In genomic region chr1:64962447-64962846, GRCh38 we compare ENCODE assay signal across 12 cellular contexts. TPM values are rescaled to one million over a fixed set of nuclear protein-coding genes. Genes with fewer than 3 reads are reported as not detected.
DNase-seq lines count a peak whose midpoint lies in the region; ATAC-seq lines count a peak whose summit lies in the region.
"Had no signal": no experiment of that assay in that cellular context is flagged by ENCODE, and none has a peak within 500 bp of the region (broad histone marks: within the 10 kb centered on the region; RNA-seq: fewer than 3 reads in every experiment).

No MANE protein-coding gene starts in this region.

- H3K36me3 Mint-ChIP-seq in activated CD4-positive, alpha-beta T cell treated with anti-CD3 and anti-CD28 coated beads for 36 hours (ENCODE audit: low read depth) = peaks cover 14% of the 10 kb centered on the region
- H3K36me3 Mint-ChIP-seq in dendritic cell treated with granulocyte-macrophage colony-stimulating factor and Interleukin-4, amounts not matched to agents 40 ng/mL and 50 ng/mL, for 4 days (ENCODE audit: low read depth) = peaks cover 7% of the 10 kb centered on the region

- H3K27ac ChIP-seq in SK-N-MC = peak overlapping the region; percentile 90

- peak overlapping the region; percentile 84 for H3K4me3 ChIP-seq in SK-N-MC

- POLR2A ChIA-PET in activated CD4-positive, alpha-beta T cell treated with anti-CD3 and anti-CD28 coated beads for 36 hours (lab: Charles Lee) = interaction anchor here (0.9 to 1.8 kb wide), 4 partner anchors 10 to 103 kb away, joined by 3 to 13 read pairs (median 4); no protein-coding TSS in a partner anchor

- no peaks in the 10 kb centered on the region for H3K9me3 Mint-ChIP-seq in activated CD4-positive, alpha-beta T cell treated with anti-CD3 and anti-CD28 coated beads for 36 hours (ENCODE audit: low read depth)
- no peaks in the 10 kb centered on the region for H3K9me3 Mint-ChIP-seq in dendritic cell treated with granulocyte-macrophage colony-stimulating factor and Interleukin-4, amounts not matched to agents 40 ng/mL and 50 ng/mL, for 4 days

- CTCF ChIA-PET in activated CD4-positive, alpha-beta T cell treated with anti-CD3 and anti-CD28 coated beads for 36 hours (lab: Charles Lee) = interaction anchor here (0.7 to 4.2 kb wide), 10 partner anchors 10 to 112 kb away, joined by 3 to 32 read pairs (median 4); no protein-coding TSS in a partner anchor

- H3K4me3 Mint-ChIP-seq in activated CD4-positive, alpha-beta T cell treated with anti-CD3 and anti-CD28 coated beads for 36 hours = peak overlapping the region; percentile 81
- no peak overlapping the region for H3K4me3 Mint-ChIP-seq in dendritic cell treated with granulocyte-macrophage colony-stimulating factor and Interleukin-4, amounts not matched to agents 40 ng/mL and 50 ng/mL, for 4 days

- intact Hi-C loops in activated CD4-positive, alpha-beta T cell treated with anti-CD3 and anti-CD28 coated beads for 36 hours (cut with DNase I, micrococcal nuclease) = loop anchor here (1.0 to 10.0 kb wide), 7 partner anchors 40 to 1372 kb away; partner anchors contain the start of genes PGM1 (in 1 of the 2) and RAVER2 (in 1 of the 2)
- intact Hi-C loops in dendritic cell treated with granulocyte-macrophage colony-stimulating factor and Interleukin-4, amounts not matched to agents 40 ng/mL and 50 ng/mL, for 4 days (cut with micrococcal nuclease) = loop anchor here (5.0 kb wide), 1 partner anchor 95 kb away; no protein-coding TSS in a partner anchor

- peaks cover 14% of the 10 kb centered on the region; the same call in 1 of the 2 replicates for H3K36me3 ChIP-seq in SK-N-MC (ENCODE audit: insufficient read depth, low read length)

- H3K27me3 Mint-ChIP-seq in activated CD4-positive, alpha-beta T cell treated with anti-CD3 and anti-CD28 coated beads for 36 hours = no peaks in the 10 kb centered on the region
- H3K27me3 Mint-ChIP-seq in dendritic cell treated with granulocyte-macrophage colony-stimulating factor and Interleukin-4, amounts not matched to agents 40 ng/mL and 50 ng/mL, for 4 days = peaks cover 4% of the 10 kb centered on the region

- no peaks in the 10 kb centered on the region for H3K9me3 ChIP-seq in SK-N-MC (ENCODE audit: low read depth, low read length)

- DNase-seq in activated CD4-positive, alpha-beta T cell treated with anti-CD3 and anti-CD28 coated beads for 36 hours = peak; percentile 72
- DNase-seq in activated CD4-positive, alpha-beta T cell treated with anti-CD3 and anti-CD28 coated beads, Interleukin-2, amount 50 U/mL, for 4 hours = no peak
- DNase-seq in SK-N-MC (ENCODE audit: low read depth, low spot score) (peak; percentile 88), NCI-H2029 treated with DMSO at 0.1 percent for 48 hours (lab: John Stamatoyannopoulos, UW) (no peak), Kasumi-1 (lab: John Stamatoyannopoulos, UW) (no peak)
- peak; percentile 34 for DNase-seq in stimulated activated CD4-positive, alpha-beta T cell treated with anti-CD3 and anti-CD28 coated beads, Interleukin-4, amount 100 ng/mL, for 24 hours
- DNase-seq: 8988T, foreskin fibroblast, MM.1S had no signal

- peak overlapping the region; percentile 75 for H3K27ac Mint-ChIP-seq in activated CD4-positive, alpha-beta T cell treated with anti-CD3 and anti-CD28 coated beads for 36 hours
- peak overlapping the region; percentile 22 for H3K27ac Mint-ChIP-seq in dendritic cell treated with granulocyte-macrophage colony-stimulating factor and Interleukin-4, amounts not matched to agents 40 ng/mL and 50 ng/mL, for 4 days

- peak; percentile 31 for ATAC-seq in activated CD4-positive, alpha-beta T cell treated with anti-CD3 and anti-CD28 coated beads for 36 hours
- no peak for ATAC-seq in GM21723 (IDR thresholded peaks at IDR 0.05; ENCODE audit: unreplicated experiment)
- ATAC-seq: Right ventricle myocardium inferior had no signal

- no peak overlapping the region for H3K9ac ChIP-seq in SK-N-MC (ENCODE audit: insufficient read length)

- H3K4me1 Mint-ChIP-seq in activated CD4-positive, alpha-beta T cell treated with anti-CD3 and anti-CD28 coated beads for 36 hours = peaks cover 76% of the 10 kb centered on the region
- peaks cover 67% of the 10 kb centered on the region for H3K4me1 Mint-ChIP-seq in dendritic cell treated with granulocyte-macrophage colony-stimulating factor and Interleukin-4, amounts not matched to agents 40 ng/mL and 50 ng/mL, for 4 days (ENCODE audit: low read depth)

RNA-seq across cellular contexts. Expression of gene JAK1, which starts 3.9 kb away (rescaled TPM):
- total RNA-seq in activated CD4-positive, alpha-beta T cell treated with anti-CD3 and anti-CD28 coated beads for 36 hours = 100 to 1,000 TPM; 100 to 114 TPM

Comparison
In these comparisons a context has a peak if more than half of its experiments do, and no peak if none do; other contexts are left out.
1. DNase-seq: peak in activated CD4-positive, alpha-beta T cell treated with anti-CD3 and anti-CD28 coated beads for 36 hours (single experiment), SK-N-MC (single experiment) and stimulated activated CD4-positive, alpha-beta T cell treated with anti-CD3 and anti-CD28 coated beads, Interleukin-4, amount 100 ng/mL, for 24 hours (single experiment); none in activated CD4-positive, alpha-beta T cell treated with anti-CD3 and anti-CD28 coated beads, Interleukin-2, amount 50 U/mL, for 4 hours (0 of 2), NCI-H2029 treated with DMSO at 0.1 percent for 48 hours (single experiment) and Kasumi-1 (0 of 2).